8 cellular contexts compared by ENCODE assay signal in genomic region chr10:14879801-14880193, GRCh38. TPM values are rescaled to one million over a fixed set of nuclear protein-coding genes. Genes with fewer than 3 reads are reported as not detected.
DNase-seq lines count a peak whose midpoint lies in the region; ATAC-seq, FAIRE-seq and TF ChIP-seq lines count a peak whose summit lies in the region.

No MANE protein-coding gene starts in this region.

- peak overlapping the region; percentile 90 for H3K9ac ChIP-seq in H9 (ENCODE audit: extremely low read depth, insufficient read length, low read length)

- ATAC-seq in right cardiac atrium, result no peak
- ATAC-seq in HG03457 (IDR thresholded peaks at IDR 0.05; ENCODE audit: unreplicated experiment), result no peak
- ATAC-seq in HG03139 (IDR thresholded peaks at IDR 0.05; ENCODE audit: unreplicated experiment), result no peak

- H3K4me1 Mint-ChIP-seq in H9, result peaks cover 37 to 41% of the 10 kb centered on the region in 2 experiments
- H3K4me1 Mint-ChIP-seq in T-helper 2 cell treated with Interferon-gamma antibody and Interleukin-4, amounts not matched to agents 5 μg/mL and 100 μg/mL, for 36 hours (ENCODE audit: low read depth), result peaks cover 40% of the 10 kb centered on the region

- no peak overlapping the region for H4K91ac ChIP-seq in H9 (ENCODE audit: insufficient read length, low read depth, low read length)

- no peak for TF ChIP-seq CTCF in H9 (conservative IDR thresholded peaks at IDR 0.05)
- no peak for TF ChIP-seq CTCF in GM13976 (IDR thresholded peaks at IDR 0.05; ENCODE audit: borderline replicate concordance, control extremely low read depth, extremely low read depth, insufficient read depth, missing control alignments)

- H2BK15ac ChIP-seq in H9 (ENCODE audit: low read depth, low read length), result no peak overlapping the region

- intact Hi-C loops in right cardiac atrium (cut with DNase I), result no loop called here

- no peak overlapping the region for H3K4ac ChIP-seq in H9 (ENCODE audit: low read depth, low read length)

- H3K27me3 ChIP-seq in H9 (ENCODE audit: insufficient read depth, low read length) (no peaks in the 10 kb centered on the region), right cardiac atrium (ENCODE audit: control insufficient read depth, insufficient read depth) (no peaks in the 10 kb centered on the region), small intestine (ENCODE audit: control insufficient read depth in 2 of 2, insufficient read depth in 2 of 2, low read length in 2 of 2) (no peaks in the 10 kb centered on the region)

- no peak overlapping the region for H2BK20ac ChIP-seq in H9 (ENCODE audit: low read depth, low read length, poor library complexity, severe bottlenecking)

- no peaks in the 10 kb centered on the region for H3K27me3 Mint-ChIP-seq in H9 (ENCODE audit: low read depth)
- H3K27me3 Mint-ChIP-seq in T-helper 2 cell treated with Interferon-gamma antibody and Interleukin-4, amounts not matched to agents 5 μg/mL and 100 μg/mL, for 36 hours (ENCODE audit: low read depth), result no peaks in the 10 kb centered on the region

- H2AFZ ChIP-seq in H9 (ENCODE audit: low read length), result no peak overlapping the region

- H3K79me2 ChIP-seq in H9 (ENCODE audit: insufficient read depth, low read length), result peaks cover 37% of the 10 kb centered on the region; the same call in 1 of the 2 replicates

- H3K9me3 Mint-ChIP-seq in H9, result no peaks in the 10 kb centered on the region; a peak in 1 of 5 replicates
- no peaks in the 10 kb centered on the region for H3K9me3 Mint-ChIP-seq in T-helper 2 cell treated with Interferon-gamma antibody and Interleukin-4, amounts not matched to agents 5 μg/mL and 100 μg/mL, for 36 hours

- no peak overlapping the region for H3K27ac ChIP-seq in H9 (ENCODE audit: insufficient read length, low read depth, low read length)
- no peak overlapping the region for H3K27ac ChIP-seq in right cardiac atrium (ENCODE audit: low read length)
- H3K27ac ChIP-seq in small intestine (ENCODE audit: low read depth in 1 of 2, low read length in 1 of 2), result no peak overlapping the region

- H4K20me1 ChIP-seq in H9 (ENCODE audit: control insufficient read depth, insufficient read depth, insufficient read length), result no peaks in the 10 kb centered on the region

- no peak overlapping the region for H2AK5ac ChIP-seq in H9 (ENCODE audit: insufficient read length, low read length)

- no peak overlapping the region for H2BK120ac ChIP-seq in H9 (ENCODE audit: low read depth, low read length, poor library complexity, severe bottlenecking)

- H3K36me3 ChIP-seq in small intestine (ENCODE audit: control insufficient read depth in 2 of 2, insufficient read depth in 2 of 2, low read length in 2 of 2), result no peaks in the 10 kb centered on the region

- H3K4me3 ChIP-seq in right cardiac atrium (ENCODE audit: low read length) (peak overlapping the region; percentile 86), small intestine (ENCODE audit: low read depth in 1 of 2, low read length in 2 of 2) (peak overlapping the region; percentile 68 to 92)

- no peak overlapping the region for H3K23ac ChIP-seq in H9 (ENCODE audit: insufficient read length, low read depth, low read length)

- no peak overlapping the region for H2BK5ac ChIP-seq in H9 (ENCODE audit: insufficient read length, low read length)

- H3K4me2 ChIP-seq in H9 (ENCODE audit: insufficient read depth, insufficient read length, low read length), result peak overlapping the region; percentile 93

- H4K8ac ChIP-seq in H9 (replicated peaks; ENCODE audit: insufficient read length, low read depth, low read length), result no peak overlapping the region

- WGBS in H9 (ENCODE audit: extremely low coverage, insufficient read length, low lambda C conversion rate), result no CpG with 5 or more reads among the region's 7 CpGs
- 4% methylated on average over 7 of the region's 7 CpGs for whole genome bisulfite sequencing in right cardiac atrium
- 0 to 2% (median 2%) methylated on average over 7 of the region's 7 CpGs for WGBS in small intestine, 3 donors

- H3K36me3 Mint-ChIP-seq in H9 (ENCODE audit: insufficient read depth in 1 of 3, low read depth in 3 of 3), result peaks cover 15 to 21% (median 17%) of the 10 kb centered on the region in 3 experiments; a peak in 6 of 7 replicates
- peaks cover 14% of the 10 kb centered on the region for H3K36me3 Mint-ChIP-seq in T-helper 2 cell treated with Interferon-gamma antibody and Interleukin-4, amounts not matched to agents 5 μg/mL and 100 μg/mL, for 36 hours (ENCODE audit: low read depth)

- no peak overlapping the region for H3K56ac ChIP-seq in H9 (ENCODE audit: insufficient read length, low read depth, low read length)

- no peak overlapping the region for H3K14ac ChIP-seq in H9 (ENCODE audit: insufficient read depth, low read length)

- no peak for FAIRE-seq in small intestine (lab: Jason Lieb, UNC)

- H3K9me3 ChIP-seq in H9 (ENCODE audit: control insufficient read depth, low read depth, low read length), result no peaks in the 10 kb centered on the region
- H3K9me3 ChIP-seq in right cardiac atrium (ENCODE audit: control insufficient read depth, low read length), result no peaks in the 10 kb centered on the region
- no peaks in the 10 kb centered on the region for H3K9me3 ChIP-seq in small intestine (ENCODE audit: control insufficient read depth, low read depth)

- peaks cover 2% of the 10 kb centered on the region for H3K79me1 ChIP-seq in H9 (ENCODE audit: insufficient read depth, low read depth, low read length, poor library complexity, severe bottlenecking)

- in situ Hi-C loops in GM13976 (cut with MboI; ENCODE audit: low sequenced_read_pairs, unreplicated experiment), result no loop called here

- H3K23me2 ChIP-seq in H9 (ENCODE audit: insufficient read length, low read depth, low read length, poor library complexity, severe bottlenecking), result peaks cover 4% of the 10 kb centered on the region

- peak overlapping the region; percentile 85 to 99 (median 98); a peak in 5 of 7 replicates for H3K27ac Mint-ChIP-seq in H9
- H3K27ac Mint-ChIP-seq in T-helper 2 cell treated with Interferon-gamma antibody and Interleukin-4, amounts not matched to agents 5 μg/mL and 100 μg/mL, for 36 hours, result peak overlapping the region; percentile 88

- DNase-seq in H9 (no peak), right cardiac atrium (no peak), small intestine (no peak), GM13976 (ENCODE audit: low spot score) (no peak), medulla oblongata (ENCODE audit: extremely low spot score) (no peak)
- DNase-seq in T-helper 2 cell treated with Interferon-gamma antibody and Interleukin-4, amounts not matched to agents 5 μg/mL and 100 μg/mL, for 36 hours (ENCODE audit: low spot score), result no peak

- no peak overlapping the region for H4K5ac ChIP-seq in H9 (ENCODE audit: insufficient read length, low read depth, low read length)

- no peak overlapping the region for H3T11ph ChIP-seq in H9 (ENCODE audit: low read length)

- H3K18ac ChIP-seq in H9 (ENCODE audit: insufficient read length, low read depth, low read length), result no peak overlapping the region

- H3K4me1 ChIP-seq in H9 (ENCODE audit: insufficient read depth, low read length) (peaks cover 9% of the 10 kb centered on the region; the same call in 1 of the 2 replicates), right cardiac atrium (ENCODE audit: control insufficient read depth, insufficient read depth, low read length) (peaks cover 6% of the 10 kb centered on the region), small intestine (ENCODE audit: control insufficient read depth in 2 of 2, insufficient read depth in 1 of 2, low read depth in 1 of 2, low read length in 1 of 2) (peaks cover 0 to 2% of the 10 kb centered on the region in 2 donors)

- no peak overlapping the region for H2BK12ac ChIP-seq in H9 (ENCODE audit: insufficient read length, low read depth, low read length)

- peak overlapping the region; percentile 99 for H3K4me3 Mint-ChIP-seq in H9
- peak overlapping the region; percentile 90 for H3K4me3 Mint-ChIP-seq in T-helper 2 cell treated with Interferon-gamma antibody and Interleukin-4, amounts not matched to agents 5 μg/mL and 100 μg/mL, for 36 hours

RNA-seq across cellular contexts. Expression of gene SUV39H2, which starts 1.1 kb away (rescaled TPM):
- total RNA-seq in H9 (2021) (59.7 and 62.6 TPM in 2 replicates), right cardiac atrium (1 to 10 TPM; 4.4 to 7.3 (median 5.7) TPM)
- polyA plus RNA-seq in right cardiac atrium (1.7 TPM), small intestine (1 to 10 TPM; 2.7 to 7.3 (median 2.9) TPM)

RNA-seq across cellular contexts. Expression of gene HSPA14, which starts 41.7 kb away (rescaled TPM):
- total RNA-seq in H9 (2021), result 38.5 and 41.0 TPM in 2 replicates
- 10 to 100 TPM in 1 of 4 donors, 1 to 10 TPM in 3; 7.4 to 10.0 (median 8.9) TPM for total RNA-seq in right cardiac atrium
- 9.5 TPM for polyA plus RNA-seq in right cardiac atrium
- polyA plus RNA-seq in small intestine, result 10 to 100 TPM; 15.9 to 19.9 (median 19.2) TPM

RNA-seq across cellular contexts. Expression of gene MSANTD7, which starts 41.7 kb away (rescaled TPM):
- total RNA-seq in H9 (2021) (23.1 and 25.0 TPM in 2 replicates), right cardiac atrium (1 to 10 TPM; 4.6 to 6.1 (median 5.4) TPM)
- polyA plus RNA-seq in right cardiac atrium (2.5 TPM), small intestine (1 to 10 TPM; 3.0 to 6.0 (median 3.6) TPM)

RNA-seq across cellular contexts. Expression of gene CDNF, which starts 42.0 kb away (rescaled TPM):
- total RNA-seq in H9 (2021), result 0.86 and 1.3 TPM in 2 replicates
- total RNA-seq in right cardiac atrium, result 1 to 10 TPM; 1.9 to 6.7 (median 2.6) TPM
- polyA plus RNA-seq in right cardiac atrium, result 4.5 TPM
- 1 to 10 TPM in 1 of 3 donors, under 1 TPM in 1, not detected in 1; 0.75 to 1.8 TPM for polyA plus RNA-seq in small intestine
